Comparison of ENCODE assay signal across 11 cellular contexts in the genomic region with DNA sequence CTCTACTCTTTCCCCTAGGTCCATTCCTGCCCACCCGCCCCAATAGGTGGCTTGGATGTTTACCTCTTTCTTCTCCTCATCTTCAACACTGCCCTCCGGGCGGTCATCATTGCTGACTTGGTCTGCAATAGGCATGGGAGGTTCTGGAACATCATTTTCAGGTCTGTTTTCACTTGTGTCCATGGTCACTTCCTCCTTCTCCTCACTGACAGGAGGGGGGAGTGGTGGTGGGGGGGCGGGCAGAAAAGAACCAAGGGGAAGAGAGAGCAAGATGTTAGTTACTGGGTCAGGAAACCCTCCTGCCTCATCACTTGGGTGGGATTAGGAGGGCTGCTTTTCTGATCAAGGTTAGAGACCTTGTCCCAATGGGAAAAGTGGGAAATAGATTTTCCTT. TPM values are rescaled to one million over a fixed set of nuclear protein-coding genes. Genes with fewer than 3 reads are reported as not detected.
DNase-seq lines count a peak whose midpoint lies in the region; ATAC-seq and TF ChIP-seq lines count a peak whose summit lies in the region.
"Had no signal": no experiment of that assay in that cellular context is flagged by ENCODE, and none has a peak within 500 bp of the region (broad histone marks: within the 10 kb centered on the region; RNA-seq: fewer than 3 reads in every experiment).

No MANE protein-coding gene starts in this region.

- H3K4me1 ChIP-seq in Peyer's patch (peaks cover 0 to 34% (median 7%) of the 10 kb centered on the region in 4 donors), skeletal muscle tissue (ENCODE audit: control insufficient read depth in 3 of 3, insufficient read depth in 3 of 3, low read length in 3 of 3) (peaks cover 24 to 47% (median 37%) of the 10 kb centered on the region in 3 donors)

- no peaks in the 10 kb centered on the region for H3K27me3 ChIP-seq in Peyer's patch
- H3K27me3 ChIP-seq in skeletal muscle tissue (ENCODE audit: control insufficient read depth in 3 of 3, insufficient read depth in 3 of 3, low read length in 3 of 3) = no peaks in the 10 kb centered on the region
- H3K27me3 ChIP-seq: SJCRH30 had no signal

- no peaks in the 10 kb centered on the region for H3K9me3 ChIP-seq in Peyer's patch
- no peaks in the 10 kb centered on the region for H3K9me3 ChIP-seq in skeletal muscle tissue (ENCODE audit: control insufficient read depth in 3 of 3, low read length in 3 of 3)
- H3K9me3 ChIP-seq: SJCRH30 had no signal

- H3K4me1 Mint-ChIP-seq in activated CD4-positive, alpha-beta T cell treated with anti-CD3 and anti-CD28 coated beads for 36 hours = peaks cover 37% of the 10 kb centered on the region
- H3K4me1 Mint-ChIP-seq in effector memory CD8-positive, alpha-beta T cell (ENCODE audit: low read depth in 2 of 2) = peaks cover 27 to 29% of the 10 kb centered on the region in 2 donors

- peak overlapping the region; percentile 17 for H3K27ac Mint-ChIP-seq in activated CD4-positive, alpha-beta T cell treated with anti-CD3 and anti-CD28 coated beads for 36 hours
- peak overlapping the region in 1 of 2 donors; percentile 23 for H3K27ac Mint-ChIP-seq in effector memory CD8-positive, alpha-beta T cell

- intact Hi-C loops in activated CD4-positive, alpha-beta T cell treated with anti-CD3 and anti-CD28 coated beads for 36 hours (cut with DNase I, micrococcal nuclease) = loop anchor here (1.0 kb wide), 2 partner anchors 40 to 118 kb away; no protein-coding TSS in a partner anchor

- no peak overlapping the region for H3K4me3 ChIP-seq in Peyer's patch
- H3K4me3 ChIP-seq in fibroblast of the aortic adventitia (ENCODE audit: low read depth, low read length) = peak overlapping the region; percentile 13
- H3K4me3 ChIP-seq in skeletal muscle tissue (ENCODE audit: low read length in 3 of 3) = no peak overlapping the region
- H3K4me3 ChIP-seq: coronary artery, SJCRH30 had no signal

- peaks cover 54% of the 10 kb centered on the region for H3K36me3 Mint-ChIP-seq in activated CD4-positive, alpha-beta T cell treated with anti-CD3 and anti-CD28 coated beads for 36 hours (ENCODE audit: low read depth)
- H3K36me3 Mint-ChIP-seq in effector memory CD8-positive, alpha-beta T cell (ENCODE audit: insufficient read depth) = peaks cover 61% of the 10 kb centered on the region

- H3K9me3 Mint-ChIP-seq in activated CD4-positive, alpha-beta T cell treated with anti-CD3 and anti-CD28 coated beads for 36 hours (ENCODE audit: low read depth) = no peaks in the 10 kb centered on the region
- H3K9me3 Mint-ChIP-seq in effector memory CD8-positive, alpha-beta T cell = no peaks in the 10 kb centered on the region

- no peak for ATAC-seq in activated CD4-positive, alpha-beta T cell treated with anti-CD3 and anti-CD28 coated beads for 36 hours
- no peak for ATAC-seq in effector memory CD8-positive, alpha-beta T cell (replicated peaks)
- no peak for ATAC-seq in GM21619 (IDR thresholded peaks at IDR 0.05; ENCODE audit: unreplicated experiment)

- peak overlapping the region; percentile 92 for H3K4me3 Mint-ChIP-seq in activated CD4-positive, alpha-beta T cell treated with anti-CD3 and anti-CD28 coated beads for 36 hours
- no peak overlapping the region for H3K4me3 Mint-ChIP-seq in effector memory CD8-positive, alpha-beta T cell

- H3K36me3 ChIP-seq in Peyer's patch = peaks cover 0 to 65% (median 2%) of the 10 kb centered on the region in 3 donors
- peaks cover 38 to 53% (median 39%) of the 10 kb centered on the region in 3 donors for H3K36me3 ChIP-seq in skeletal muscle tissue (ENCODE audit: control insufficient read depth in 3 of 3, insufficient read depth in 3 of 3, low read length in 3 of 3)

- TF ChIP-seq CTCF in Peyer's patch (IDR thresholded peaks at IDR 0.05) = no peak
- no peak for TF ChIP-seq CTCF in fibroblast of the aortic adventitia (IDR thresholded peaks at IDR 0.05; ENCODE audit: insufficient read depth, low read length)

- CTCF ChIA-PET in activated CD4-positive, alpha-beta T cell treated with anti-CD3 and anti-CD28 coated beads for 36 hours (lab: Charles Lee) = interaction anchor here (0.6 to 19.3 kb wide), 61 partner anchors 8 to 513 kb away, joined by 3 to 751 read pairs (median 6); a partner anchor contains a TSS

- H3K27ac ChIP-seq in Peyer's patch = peak overlapping the region in 1 of 4 donors; percentile 21
- peak overlapping the region; percentile 6 for H3K27ac ChIP-seq in skeletal muscle tissue (ENCODE audit: low read depth, low read length)
- H3K27ac ChIP-seq: coronary artery, SJCRH30 had no signal

- POLR2A ChIA-PET in activated CD4-positive, alpha-beta T cell treated with anti-CD3 and anti-CD28 coated beads for 36 hours (lab: Charles Lee) = interaction anchor here (0.6 to 1.4 kb wide), 6 partner anchors 11 to 139 kb away, joined by 3 to 13 read pairs (median 3); a partner anchor contains a TSS

- DNase-seq in activated CD4-positive, alpha-beta T cell treated with anti-CD3 and anti-CD28 coated beads for 36 hours = no peak
- no peak for DNase-seq in activated CD4-positive, alpha-beta T cell treated with anti-CD3 and anti-CD28 coated beads, Interleukin-2, amount 50 U/mL, for 1 hour
- DNase-seq in Peyer's patch (peak in 2 of 3 donors; percentile 44 to 46), fibroblast of the aortic adventitia (ENCODE audit: low read depth) (no peak)
- DNase-seq in effector memory CD8-positive, alpha-beta T cell = no peak
- no peak for DNase-seq in stimulated activated CD4-positive, alpha-beta T cell treated with anti-CD3 and anti-CD28 coated beads, Interleukin-12 subunit alpha, Interleukin-12 subunit beta, amount 100 ng/mL, for 4 hours
- DNase-seq: NCI-H187 treated with DMSO at 0.1 percent for 48 hours had no signal

- no peaks in the 10 kb centered on the region for H3K27me3 Mint-ChIP-seq in activated CD4-positive, alpha-beta T cell treated with anti-CD3 and anti-CD28 coated beads for 36 hours
- no peaks in the 10 kb centered on the region for H3K27me3 Mint-ChIP-seq in effector memory CD8-positive, alpha-beta T cell

- no peak for TF ChIP-seq POLR2A in Peyer's patch (IDR thresholded peaks at IDR 0.05)

- peak overlapping the region in 1 of 3 donors; percentile 10 for H3K9ac ChIP-seq in skeletal muscle tissue (ENCODE audit: low read depth in 1 of 3, low read length in 3 of 3)

RNA-seq across cellular contexts. Expression of a gene that starts 12.1 kb away (rescaled TPM):
- 1 to 10 TPM in 1 of 2 experiments, under 1 TPM in 1; 0.82 to 1.1 TPM for total RNA-seq in activated CD4-positive, alpha-beta T cell treated with anti-CD3 and anti-CD28 coated beads for 36 hours
- total RNA-seq in Peyer's patch = 10 to 100 TPM in 1 of 4 donors, 1 to 10 TPM in 3; 1.1 to 12.4 (median 5.5) TPM
- total RNA-seq in fibroblast of the aortic adventitia (ENCODE audit: low replicate concordance) = 2.4 and 3.7 TPM in 2 replicates
- 1.6 TPM for total RNA-seq in skeletal muscle tissue

RNA-seq across cellular contexts. Expression of a gene that starts 25.5 kb away (rescaled TPM):
- 100 to 1,000 TPM; 160 to 215 TPM for total RNA-seq in activated CD4-positive, alpha-beta T cell treated with anti-CD3 and anti-CD28 coated beads for 36 hours
- total RNA-seq in Peyer's patch (100 to 1,000 TPM; 130 to 281 (median 238) TPM), fibroblast of the aortic adventitia (ENCODE audit: low replicate concordance) (91.8 and 97.0 TPM in 2 replicates), skeletal muscle tissue (62.1 TPM)

RNA-seq across cellular contexts. Expression of a gene that starts 25.9 kb away (rescaled TPM):
- 10 to 100 TPM; 43.8 to 51.5 TPM for total RNA-seq in activated CD4-positive, alpha-beta T cell treated with anti-CD3 and anti-CD28 coated beads for 36 hours
- total RNA-seq in Peyer's patch (10 to 100 TPM in 3 of 4 donors, 1 to 10 TPM in 1; 5.0 to 30.3 (median 18.8) TPM), fibroblast of the aortic adventitia (ENCODE audit: low replicate concordance) (13.0 and 60.2 TPM in 2 replicates), skeletal muscle tissue (24.5 TPM)

RNA-seq across cellular contexts. Expression of a gene that starts 27.4 kb away (rescaled TPM):
- not detected for total RNA-seq in activated CD4-positive, alpha-beta T cell treated with anti-CD3 and anti-CD28 coated beads for 36 hours
- total RNA-seq in Peyer's patch (not detected), fibroblast of the aortic adventitia (ENCODE audit: low replicate concordance) (not detected in 2 replicates), skeletal muscle tissue (not detected)
- total RNA-seq: SJCRH30 had no signal

RNA-seq across cellular contexts. Expression of a gene that starts 34.7 kb away (rescaled TPM):
- total RNA-seq in activated CD4-positive, alpha-beta T cell treated with anti-CD3 and anti-CD28 coated beads for 36 hours = 100 to 1,000 TPM; 104 to 129 TPM
- total RNA-seq in Peyer's patch (100 to 1,000 TPM in 1 of 4 donors, 10 to 100 TPM in 3; 49.6 to 116 (median 68.8) TPM), fibroblast of the aortic adventitia (ENCODE audit: low replicate concordance) (164 and 176 TPM in 2 replicates), skeletal muscle tissue (183 TPM)

Comparison
In these comparisons a context has a peak if more than half of its experiments do, and no peak if none do; other contexts are left out.
1. DNase-seq: peak in Peyer's patch (2 of 3); none in activated CD4-positive, alpha-beta T cell treated with anti-CD3 and anti-CD28 coated beads for 36 hours (single experiment), activated CD4-positive, alpha-beta T cell treated with anti-CD3 and anti-CD28 coated beads, Interleukin-2, amount 50 U/mL, for 1 hour (single experiment), fibroblast of the aortic adventitia (single experiment), effector memory CD8-positive, alpha-beta T cell (0 of 3) and stimulated activated CD4-positive, alpha-beta T cell treated with anti-CD3 and anti-CD28 coated beads, Interleukin-12 subunit alpha, Interleukin-12 subunit beta, amount 100 ng/mL, for 4 hours (single experiment).